Comparison of ENCODE assay signal across 8 cellular contexts in genomic region chr18:77765468-77765867, GRCh38.
DNase-seq lines count a peak whose midpoint lies in the region; ATAC-seq and TF ChIP-seq lines count a peak whose summit lies in the region.

No MANE protein-coding gene starts in this region.

- DNase-seq in AG10803 (ENCODE audit: low read depth) (no peak), H9 (no peak), NCI-H524 (lab: John Stamatoyannopoulos, UW) (peak; percentile 41 to 61), esophagus muscularis mucosa (ENCODE audit: extremely low spot score) (peak; percentile 72), transverse colon (peak; percentile 12), Right ventricle myocardium inferior (ENCODE audit: missing footprints) (no peak)
- DNase-seq in activated CD8-positive, alpha-beta memory T cell treated with anti-CD3 and anti-CD28 coated beads, Interleukin-2, amount 10 ng/mL, durations not matched to agents 7 days and 5 days, result no peak

- H2BK12ac ChIP-seq in H9 (ENCODE audit: insufficient read length, low read depth, low read length), result no peak overlapping the region

- H3K4me1 ChIP-seq in H9 (ENCODE audit: insufficient read depth, low read length) (peaks cover 9% of the 10 kb centered on the region; the same call in 1 of the 2 replicates), esophagus muscularis mucosa (no peaks in the 10 kb centered on the region), transverse colon (no peaks in the 10 kb centered on the region)

- TF ChIP-seq EP300 in esophagus muscularis mucosa (IDR thresholded peaks at IDR 0.05), result no peak
- no peak for TF ChIP-seq EP300 in transverse colon (IDR thresholded peaks at IDR 0.05; ENCODE audit: low read depth)

- H4K8ac ChIP-seq in H9 (replicated peaks; ENCODE audit: insufficient read length, low read depth, low read length), result no peak overlapping the region

- ATAC-seq in HG03135 (IDR thresholded peaks at IDR 0.05; ENCODE audit: unreplicated experiment) (no peak), Right ventricle myocardium inferior (no peak)
- ATAC-seq in activated CD8-positive, alpha-beta memory T cell treated with anti-CD3 and anti-CD28 coated beads, Interleukin-2, amount 10 ng/mL, durations not matched to agents 7 days and 5 days, result no peak

- H3K18ac ChIP-seq in H9 (ENCODE audit: insufficient read length, low read depth, low read length), result no peak overlapping the region

- intact Hi-C loops in esophagus muscularis mucosa (cut with DNase I), result no loop called here
- intact Hi-C loops in transverse colon (cut with DNase I; ENCODE audit: low total_unique reads), result no loop called here
- intact Hi-C loops in Right ventricle myocardium inferior (cut with DNase I), result no loop called here

- H3K4me3 Mint-ChIP-seq in H9, result no peak overlapping the region
- H3K4me3 Mint-ChIP-seq in activated CD8-positive, alpha-beta memory T cell treated with anti-CD3 and anti-CD28 coated beads, Interleukin-2, amount 10 ng/mL, durations not matched to agents 7 days and 5 days, result no peak overlapping the region

- no peak overlapping the region for H3K4me3 ChIP-seq in AG10803 (ENCODE audit: low read length)
- H3K4me3 ChIP-seq in esophagus muscularis mucosa, result no peak overlapping the region
- no peak overlapping the region for H3K4me3 ChIP-seq in transverse colon

- H3K9me3 Mint-ChIP-seq in H9, result peaks cover 11 to 12% of the 10 kb centered on the region in 2 experiments
- peaks cover 3% of the 10 kb centered on the region for H3K9me3 Mint-ChIP-seq in activated CD8-positive, alpha-beta memory T cell treated with anti-CD3 and anti-CD28 coated beads, Interleukin-2, amount 10 ng/mL, durations not matched to agents 7 days and 5 days (ENCODE audit: low read depth)

- no peaks in the 10 kb centered on the region for H3K27me3 Mint-ChIP-seq in H9 (ENCODE audit: low read depth)
- H3K27me3 Mint-ChIP-seq in activated CD8-positive, alpha-beta memory T cell treated with anti-CD3 and anti-CD28 coated beads, Interleukin-2, amount 10 ng/mL, durations not matched to agents 7 days and 5 days, result peaks cover 13% of the 10 kb centered on the region

- H3K14ac ChIP-seq in H9 (ENCODE audit: insufficient read depth, low read length), result no peak overlapping the region

- H4K91ac ChIP-seq in H9 (ENCODE audit: insufficient read length, low read depth, low read length), result no peak overlapping the region

- WGBS in H9 (ENCODE audit: extremely low coverage, insufficient read length, low lambda C conversion rate), result no CpG with 5 or more reads among the region's 9 CpGs
- WGBS in esophagus muscularis mucosa, result 7% methylated on average over 9 of the region's 9 CpGs
- 5 to 11% methylated on average over 8 to 9 of the region's 9 CpGs for WGBS in transverse colon (ENCODE audit: low coverage in 1 of 2), 2 donors

- H3K56ac ChIP-seq in H9 (ENCODE audit: insufficient read length, low read depth, low read length), result no peak overlapping the region

- H2AK5ac ChIP-seq in H9 (ENCODE audit: insufficient read length, low read length), result no peak overlapping the region

- no peak overlapping the region for H3K9ac ChIP-seq in H9 (ENCODE audit: extremely low read depth, insufficient read length, low read length)

- no peak overlapping the region for H3K23ac ChIP-seq in H9 (ENCODE audit: insufficient read length, low read depth, low read length)

- no peak overlapping the region for H2BK120ac ChIP-seq in H9 (ENCODE audit: low read depth, low read length, poor library complexity, severe bottlenecking)

- H4K5ac ChIP-seq in H9 (ENCODE audit: insufficient read length, low read depth, low read length), result no peak overlapping the region

- in situ Hi-C loops in transverse colon (cut with MboI; ENCODE audit: low pct_ligation_motif_present in 1 of 4, low pct_unique_long_range_greater_than_20kb in 1 of 4, low sequenced_read_pairs in 3 of 4), result no loop called here

- TF ChIP-seq POLR2A in esophagus muscularis mucosa (IDR thresholded peaks at IDR 0.05; ENCODE audit: low read depth), result no peak
- TF ChIP-seq POLR2A in transverse colon (IDR thresholded peaks at IDR 0.05), result no peak

- no peaks in the 10 kb centered on the region for H3K79me1 ChIP-seq in H9 (ENCODE audit: insufficient read depth, low read depth, low read length, poor library complexity, severe bottlenecking)

- H3K36me3 Mint-ChIP-seq in H9 (ENCODE audit: insufficient read depth in 1 of 3, low read depth in 3 of 3), result peaks cover 8 to 12% (median 10%) of the 10 kb centered on the region in 3 experiments
- H3K36me3 Mint-ChIP-seq in activated CD8-positive, alpha-beta memory T cell treated with anti-CD3 and anti-CD28 coated beads, Interleukin-2, amount 10 ng/mL, durations not matched to agents 7 days and 5 days, result no peaks in the 10 kb centered on the region

- H3K79me2 ChIP-seq in H9 (ENCODE audit: insufficient read depth, low read length), result no peaks in the 10 kb centered on the region

- TF ChIP-seq CTCF in AG10803 (conservative IDR thresholded peaks at IDR 0.05; ENCODE audit: low read length), result 0 out of 2 replicates have a peak, but pooled peaks have one; percentile 3
- peak; percentile 80 for TF ChIP-seq CTCF in H9 (conservative IDR thresholded peaks at IDR 0.05)
- TF ChIP-seq CTCF in esophagus muscularis mucosa (IDR thresholded peaks at IDR 0.05), result peak in 1 of 3 experiments; percentile 31
- TF ChIP-seq CTCF in transverse colon (IDR thresholded peaks at IDR 0.05), result no peak

- peaks cover 28 to 29% of the 10 kb centered on the region in 2 experiments for H3K4me1 Mint-ChIP-seq in H9
- no peaks in the 10 kb centered on the region for H3K4me1 Mint-ChIP-seq in activated CD8-positive, alpha-beta memory T cell treated with anti-CD3 and anti-CD28 coated beads, Interleukin-2, amount 10 ng/mL, durations not matched to agents 7 days and 5 days

- CTCF ChIA-PET in activated CD8-positive, alpha-beta memory T cell treated with anti-CD3 and anti-CD28 coated beads, Interleukin-2, amount 10 ng/mL, durations not matched to agents 7 days and 5 days (lab: Charles Lee), result no interaction called here

- no peaks in the 10 kb centered on the region for H3K36me3 ChIP-seq in esophagus muscularis mucosa
- H3K36me3 ChIP-seq in transverse colon, result no peaks in the 10 kb centered on the region

- H3K4ac ChIP-seq in H9 (ENCODE audit: low read depth, low read length), result no peak overlapping the region

- H3K4me2 ChIP-seq in H9 (ENCODE audit: insufficient read depth, insufficient read length, low read length), result no peak overlapping the region

- H3K27ac ChIP-seq in H9 (ENCODE audit: insufficient read length, low read depth, low read length) (no peak overlapping the region), esophagus muscularis mucosa (replicated peaks in 1 of 4) (no peak overlapping the region), transverse colon (no peak overlapping the region)

- no peak overlapping the region for H3T11ph ChIP-seq in H9 (ENCODE audit: low read length)

- no peak overlapping the region for H2AFZ ChIP-seq in H9 (ENCODE audit: low read length)

- no peaks in the 10 kb centered on the region for H3K27me3 ChIP-seq in H9 (ENCODE audit: insufficient read depth, low read length)
- H3K27me3 ChIP-seq in esophagus muscularis mucosa, result peaks cover 0 to 19% (median 2%) of the 10 kb centered on the region in 4 donors
- peaks cover 20% of the 10 kb centered on the region for H3K27me3 ChIP-seq in transverse colon

- no peak overlapping the region for H2BK20ac ChIP-seq in H9 (ENCODE audit: low read depth, low read length, poor library complexity, severe bottlenecking)

- H3K9me3 ChIP-seq in H9 (ENCODE audit: control insufficient read depth, low read depth, low read length), result no peaks in the 10 kb centered on the region
- H3K9me3 ChIP-seq in esophagus muscularis mucosa, result no peaks in the 10 kb centered on the region
- no peaks in the 10 kb centered on the region for H3K9me3 ChIP-seq in transverse colon

- H2BK5ac ChIP-seq in H9 (ENCODE audit: insufficient read length, low read length), result no peak overlapping the region

- H2BK15ac ChIP-seq in H9 (ENCODE audit: low read depth, low read length), result no peak overlapping the region

- H3K27ac Mint-ChIP-seq in H9, result no peak overlapping the region; a peak in 1 of 7 replicates
- H3K27ac Mint-ChIP-seq in activated CD8-positive, alpha-beta memory T cell treated with anti-CD3 and anti-CD28 coated beads, Interleukin-2, amount 10 ng/mL, durations not matched to agents 7 days and 5 days, result no peak overlapping the region

- no peaks in the 10 kb centered on the region for H4K20me1 ChIP-seq in H9 (ENCODE audit: control insufficient read depth, insufficient read depth, insufficient read length)

- no peaks in the 10 kb centered on the region for H3K23me2 ChIP-seq in H9 (ENCODE audit: insufficient read length, low read depth, low read length, poor library complexity, severe bottlenecking)

Comparison
In these comparisons a context has a peak if more than half of its experiments do, and no peak if none do; other contexts are left out.
1. DNase-seq: peak in NCI-H524 (2 of 2), esophagus muscularis mucosa (single experiment) and transverse colon (single experiment); none in AG10803 (single experiment), H9 (single experiment), activated CD8-positive, alpha-beta memory T cell treated with anti-CD3 and anti-CD28 coated beads, Interleukin-2, amount 10 ng/mL, durations not matched to agents 7 days and 5 days (single experiment) and Right ventricle myocardium inferior (single experiment).
2. CTCF ChIP-seq: peak in AG10803 (single experiment) and H9 (single experiment); none in transverse colon (0 of 5).